Comparison of ENCODE assay signal across 17 cellular contexts in the genomic region with DNA sequence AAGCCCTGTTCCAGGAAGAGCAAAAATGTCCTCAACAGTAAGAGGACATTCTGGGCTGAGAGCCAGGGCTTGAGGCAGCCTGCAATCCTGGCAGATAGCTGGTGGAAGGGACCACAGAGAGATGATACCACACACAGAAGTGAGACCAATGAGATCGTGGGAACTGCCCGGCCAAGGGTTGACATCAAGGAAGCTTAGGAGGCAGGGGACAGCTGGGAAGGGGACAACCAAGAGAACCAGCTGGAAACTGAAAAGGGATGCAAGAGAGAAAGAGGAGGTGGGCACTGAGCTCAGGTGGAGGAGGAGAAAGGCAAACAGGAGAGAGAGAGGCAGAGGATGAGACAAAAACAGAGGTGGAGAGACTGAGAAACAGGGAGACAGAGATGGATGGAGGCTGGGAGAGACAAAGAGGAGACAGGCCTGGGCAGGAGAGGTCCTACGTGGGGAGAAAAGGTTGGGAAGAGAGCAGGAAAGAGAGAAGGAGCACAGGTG. TPM values are rescaled to one million over a fixed set of nuclear protein-coding genes. Genes with fewer than 3 reads are reported as not detected.
A peak's percentile ranks its signal among the peaks of the same experiment; 100 is the strongest.
DNase-seq lines count a peak whose midpoint lies in the region; ATAC-seq and TF ChIP-seq lines count a peak whose summit lies in the region.
"Had no signal": no experiment of that assay in that cellular context is flagged by ENCODE, and none has a peak within 500 bp of the region (broad histone marks: within the 10 kb centered on the region; RNA-seq: fewer than 3 reads in every experiment).

No MANE protein-coding gene starts in this region.

- intact Hi-C loops in CD4-positive, alpha-beta T cell (cut with DNase I, micrococcal nuclease) = no loop called here
- intact Hi-C loops in left lung (cut with DNase I) = loop anchor here in 1 of 2 donors (10.0 kb wide), 1 partner anchor 254 kb away; the partner anchor contains the start of gene FOXD2
- intact Hi-C loops in transverse colon (cut with DNase I; ENCODE audit: low total_unique reads) = no loop called here

- in situ Hi-C loops in transverse colon (cut with MboI; ENCODE audit: low pct_ligation_motif_present in 1 of 4, low pct_unique_long_range_greater_than_20kb in 1 of 4, low sequenced_read_pairs in 3 of 4) = loop anchor here (25.0 kb wide), 2 partner anchors 232 to 532 kb away; partner anchors contain the start of gene FOXE3 (in 2 of the 4)

- H3K9me3 ChIP-seq in CD4-positive, alpha-beta T cell (ENCODE audit: control insufficient read depth, low read length) = no peaks in the 10 kb centered on the region
- H3K9me3 ChIP-seq in HEK293 (ENCODE audit: control insufficient read depth, insufficient read depth, low read depth, low read length) = no peaks in the 10 kb centered on the region
- no peaks in the 10 kb centered on the region for H3K9me3 ChIP-seq in left lung
- no peaks in the 10 kb centered on the region for H3K9me3 ChIP-seq in transverse colon
- H3K9me3 ChIP-seq: breast epithelium had no signal

- CTCF ChIA-PET in CD4-positive, alpha-beta T cell (lab: Charles Lee) = no interaction called here
- CTCF ChIA-PET in HEK293 (lab: Yijun Ruan, JAX) = interaction anchor here (0.5 to 4.4 kb wide), 5 partner anchors 13 to 545 kb away, joined by 3 to 78 read pairs (median 3); partner anchors contain the start of gene PDZK1IP1
- CTCF ChIA-PET in WTC11 (lab: Charles Lee) = interaction anchor here (1.0 to 4.8 kb wide), 4 partner anchors 10 to 251 kb away, joined by 3 to 152 read pairs (median 36); partner anchors contain the start of gene PDZK1IP1

- peaks cover 22% of the 10 kb centered on the region for H3K27me3 ChIP-seq in CD4-positive, alpha-beta T cell (ENCODE audit: control insufficient read depth, insufficient read depth, low read length)
- peaks cover 0 to 15% of the 10 kb centered on the region in 2 donors for H3K27me3 ChIP-seq in left lung
- peaks cover 10% of the 10 kb centered on the region for H3K27me3 ChIP-seq in transverse colon
- H3K27me3 ChIP-seq: breast epithelium had no signal

- no peaks in the 10 kb centered on the region for H3K9me3 Mint-ChIP-seq in CD4-positive, alpha-beta T cell
- H3K9me3 Mint-ChIP-seq in WTC11 (no peaks in the 10 kb centered on the region), nephron progenitor cell (no peaks in the 10 kb centered on the region)
- H3K9me3 Mint-ChIP-seq: activated naive CD4-positive, alpha-beta T cell treated with anti-CD3 and anti-CD28 coated beads, Interleukin-2, amount 50 U/mL, for 72 hours; natural killer cell had no signal

- no peaks in the 10 kb centered on the region for H3K36me3 ChIP-seq in HEK293 (ENCODE audit: control insufficient read depth in 2 of 2, insufficient read depth in 1 of 2, low read length in 2 of 2)
- no peaks in the 10 kb centered on the region for H3K36me3 ChIP-seq in left lung
- no peaks in the 10 kb centered on the region for H3K36me3 ChIP-seq in transverse colon
- H3K36me3 ChIP-seq: breast epithelium, WERI-Rb-1 had no signal

- no peak for TF ChIP-seq POLR2A in transverse colon (IDR thresholded peaks at IDR 0.05)

- no peaks in the 10 kb centered on the region for H3K36me3 Mint-ChIP-seq in CD4-positive, alpha-beta T cell (ENCODE audit: low read depth)
- H3K36me3 Mint-ChIP-seq in WTC11 (no peaks in the 10 kb centered on the region), nephron progenitor cell (ENCODE audit: low read depth) (no peaks in the 10 kb centered on the region)
- H3K36me3 Mint-ChIP-seq: activated naive CD4-positive, alpha-beta T cell treated with anti-CD3 and anti-CD28 coated beads, Interleukin-2, amount 50 U/mL, for 72 hours; natural killer cell had no signal

- no peak for ATAC-seq in CD4-positive, alpha-beta T cell (ENCODE audit: poor library complexity)
- no peak for ATAC-seq in WTC11
- peak; percentile 3 for ATAC-seq in left lung
- ATAC-seq in GM21360 (IDR thresholded peaks at IDR 0.05; ENCODE audit: unreplicated experiment) = no peak
- ATAC-seq: activated naive CD4-positive, alpha-beta T cell treated with anti-CD3 and anti-CD28 coated beads, Interleukin-2, amount 50 U/mL, for 72 hours; natural killer cell had no signal

- H3K4me3 ChIP-seq in HEK293 (ENCODE audit: low read depth, low read length) (no peak overlapping the region), left lung (no peak overlapping the region), transverse colon (no peak overlapping the region)

- no peak for DNase-seq in CD4-positive, alpha-beta T cell
- DNase-seq in WTC11 (ENCODE audit: low spot score) = no peak
- DNase-seq in left lung = no peak
- DNase-seq in activated gamma-delta T cell treated with Interleukin-2 at 50 U/mL for 16 hours = no peak
- no peak for DNase-seq in nephron progenitor cell
- no peak for DNase-seq in transverse colon
- DNase-seq: activated CD8-positive, alpha-beta memory T cell treated with anti-CD3 and anti-CD28 coated beads, Interleukin-2, amount 50 U/mL, for 4 hours; effector CD8-positive, alpha-beta T cell; foreskin fibroblast; Kasumi-1; natural killer cell; SW 1271; WERI-Rb-1 had no signal

- no peaks in the 10 kb centered on the region for H3K4me1 ChIP-seq in HEK293 (ENCODE audit: control insufficient read depth, insufficient read depth, low read length)
- H3K4me1 ChIP-seq in left lung = peaks cover 0 to 13% of the 10 kb centered on the region in 2 donors
- peaks cover 9 to 15% (median 12%) of the 10 kb centered on the region in 4 donors for H3K4me1 ChIP-seq in transverse colon

- no peak for TF ChIP-seq CTCF in CD4-positive, alpha-beta T cell (IDR thresholded peaks at IDR 0.05)
- TF ChIP-seq CTCF in HEK293 (tag by site-specific recombination; IDR thresholded peaks at IDR 0.05) (no peak), WTC11 (IDR thresholded peaks at IDR 0.05) (no peak), left lung (IDR thresholded peaks at IDR 0.05) (no peak), nephron progenitor cell (IDR thresholded peaks at IDR 0.05) (no peak), transverse colon (IDR thresholded peaks at IDR 0.05) (no peak)

- 44 to 60% methylated on average over 3 of the region's 3 CpGs for WGBS in transverse colon (ENCODE audit: low coverage in 1 of 2), 2 donors

- H3K4me3 Mint-ChIP-seq in CD4-positive, alpha-beta T cell = peak overlapping the region; percentile 1
- H3K4me3 Mint-ChIP-seq in WTC11 (peak overlapping the region; percentile 15; the same call in 1 of the 2 replicates), nephron progenitor cell (no peak overlapping the region)

- peaks cover 62% of the 10 kb centered on the region for H3K27me3 Mint-ChIP-seq in CD4-positive, alpha-beta T cell
- H3K27me3 Mint-ChIP-seq in WTC11 (ENCODE audit: low read depth) = peaks cover 44% of the 10 kb centered on the region
- H3K27me3 Mint-ChIP-seq in nephron progenitor cell (ENCODE audit: low read depth, poor library complexity) = peaks cover 63% of the 10 kb centered on the region

- TF ChIP-seq EP300 in transverse colon (IDR thresholded peaks at IDR 0.05; ENCODE audit: low read depth) = no peak

- no peak overlapping the region for H3K27ac ChIP-seq in CD4-positive, alpha-beta T cell (ENCODE audit: low read depth, low read length)
- H3K27ac ChIP-seq in HEK293 (ENCODE audit: extremely low read depth, low read depth, low read length) (no peak overlapping the region), left lung (peak overlapping the region in 1 of 2 donors; percentile 48), transverse colon (no peak overlapping the region)
- H3K27ac ChIP-seq: WERI-Rb-1 had no signal

- peaks cover 9% of the 10 kb centered on the region for H3K4me1 Mint-ChIP-seq in CD4-positive, alpha-beta T cell (ENCODE audit: low read depth)
- H3K4me1 Mint-ChIP-seq in WTC11 = peaks cover 19% of the 10 kb centered on the region
- peaks cover 21% of the 10 kb centered on the region for H3K4me1 Mint-ChIP-seq in nephron progenitor cell

- POLR2A ChIA-PET in CD4-positive, alpha-beta T cell (lab: Charles Lee) = no interaction called here
- POLR2A ChIA-PET in HEK293 (lab: Yijun Ruan, JAX) = no interaction called here
- POLR2A ChIA-PET in WTC11 (lab: Charles Lee) = interaction anchor here (1.0 kb wide), 1 partner anchor 133 kb away, joined by 3 read pairs; the partner anchor contains the start of gene STIL

- no peak overlapping the region for H3K27ac Mint-ChIP-seq in CD4-positive, alpha-beta T cell
- no peak overlapping the region for H3K27ac Mint-ChIP-seq in WTC11
- H3K27ac Mint-ChIP-seq in nephron progenitor cell = no peak overlapping the region
- H3K27ac Mint-ChIP-seq: activated naive CD4-positive, alpha-beta T cell treated with anti-CD3 and anti-CD28 coated beads, Interleukin-2, amount 50 U/mL, for 72 hours; natural killer cell had no signal

TF ChIP-seq in HEK293, 187 proteins besides CTCF, POLR2A, EP300 and RAD21 (continues in another document):
- TF ChIP-seq KLF7 (tag by site-specific recombination; IDR thresholded peaks at IDR 0.05; ENCODE audit: borderline replicate concordance) = no peak

TF ChIP-seq in WTC11, 78 proteins besides CTCF, POLR2A, EP300 and RAD21 (continues in another document):
- TF ChIP-seq, protein P1, sequence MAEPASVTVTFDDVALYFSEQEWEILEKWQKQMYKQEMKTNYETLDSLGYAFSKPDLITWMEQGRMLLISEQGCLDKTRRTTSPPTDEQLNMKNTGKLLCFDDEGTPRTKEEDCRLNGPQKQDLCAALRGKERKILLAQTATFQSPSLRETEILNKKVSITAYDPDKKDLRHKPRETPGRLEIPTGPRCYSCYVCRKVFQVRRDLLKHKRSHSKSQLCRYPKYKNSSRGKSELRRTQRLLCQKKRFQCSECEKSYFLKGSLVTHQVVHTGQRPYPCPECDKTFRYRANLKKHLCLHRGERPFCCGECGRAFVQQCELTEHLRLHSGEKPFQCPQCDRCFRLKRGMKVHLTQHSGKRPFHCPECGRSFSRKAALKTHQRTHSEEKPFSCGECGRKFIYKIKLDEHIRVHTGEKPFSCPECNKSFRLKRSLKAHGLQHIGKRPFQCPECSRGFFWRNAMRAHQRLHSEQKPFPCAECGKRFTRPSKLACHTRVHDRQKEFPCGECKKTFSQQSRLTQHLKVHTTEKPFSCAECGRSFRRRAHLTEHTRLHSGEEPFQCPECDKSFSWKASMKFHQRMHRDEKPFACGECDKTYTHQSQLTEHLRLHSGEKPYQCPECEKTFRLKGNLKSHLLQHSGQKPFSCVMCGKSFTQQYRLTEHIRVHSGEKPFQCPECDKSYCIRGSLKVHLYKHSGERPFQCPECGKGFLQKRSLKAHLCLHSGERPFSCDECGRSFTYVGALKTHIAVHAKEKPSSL (CRISPR knock-in tag; conservative IDR thresholded peaks at IDR 0.05) = no peak
- no peak for TF ChIP-seq ZNF232 (CRISPR knock-in tag; IDR thresholded peaks at IDR 0.05)

RNA-seq across cellular contexts. Expression of gene PDZK1IP1, which starts 9.2 kb away (rescaled TPM):
- not detected for total RNA-seq in CD4-positive, alpha-beta T cell
- not detected in 3 replicates for total RNA-seq in WTC11 (2021)
- 10 to 100 TPM; 44.9 to 54.0 TPM for total RNA-seq in left lung
- total RNA-seq in transverse colon = 100 to 1,000 TPM in 2 of 4 donors, 10 to 100 TPM in 2; 16.5 to 228 (median 148) TPM
- total RNA-seq: activated naive CD4-positive, alpha-beta T cell treated with anti-CD3 and anti-CD28 coated beads, Interleukin-2, amount 50 U/mL, for 72 hours had no signal

RNA-seq across cellular contexts. Expression of gene CYP4A22, which starts 43.4 kb away (rescaled TPM):
- not detected for total RNA-seq in CD4-positive, alpha-beta T cell
- total RNA-seq in WTC11 (2021) (not detected in 3 replicates), left lung (not detected), transverse colon (not detected)
- total RNA-seq: activated naive CD4-positive, alpha-beta T cell treated with anti-CD3 and anti-CD28 coated beads, Interleukin-2, amount 50 U/mL, for 72 hours; natural killer cell had no signal

RNA-seq across cellular contexts. Expression of gene TAL1, which starts 51.4 kb away (rescaled TPM):
- total RNA-seq in CD4-positive, alpha-beta T cell = not detected
- total RNA-seq in WTC11 (2021) (0.41 to 0.63 TPM (median 0.57 TPM) in 3 replicates), left lung (1 to 10 TPM; 8.4 to 9.7 TPM), transverse colon (1 to 10 TPM in 2 of 4 donors, under 1 TPM in 2; 0.80 to 7.9 (median 1.9) TPM)

Comparison
In these comparisons a context has a peak if more than half of its experiments do, and no peak if none do; other contexts are left out.
1. RNA of gene PDZK1IP1, which starts 9.2 kb away (total RNA-seq): 16.5 to 228 TPM in transverse colon and 44.9 to 54.0 TPM in left lung; not detected in CD4-positive, alpha-beta T cell and not detected in WTC11; every median in the first group is over 10 times any median in the second.